33 cellular contexts compared by ENCODE assay signal in the genomic region with DNA sequence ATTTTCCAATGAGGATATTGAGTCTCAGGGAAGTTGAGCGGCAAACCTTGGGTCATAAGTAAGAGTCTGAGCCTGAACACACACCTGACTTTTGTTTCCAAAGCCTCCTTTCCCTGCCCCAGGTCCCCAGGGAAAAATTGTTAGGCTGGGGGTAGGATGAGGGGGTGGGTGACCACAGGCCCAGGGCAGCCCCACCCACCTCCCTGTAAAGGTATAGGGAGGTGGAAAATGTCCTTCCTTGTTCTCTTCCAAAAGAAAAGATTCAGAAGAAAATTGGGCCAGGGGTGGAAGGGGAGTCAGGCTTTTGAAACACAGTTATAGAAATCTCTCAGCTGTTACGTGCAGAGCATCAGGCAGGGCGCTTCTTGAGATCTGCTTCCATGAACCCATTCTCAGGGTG.
"Had no signal": no experiment of that assay in that cellular context is flagged by ENCODE, and none has a peak within 500 bp of the region (broad histone marks: within the 10 kb centered on the region; RNA-seq: fewer than 3 reads in every experiment).

No MANE protein-coding gene starts in this region.

- H3K9me3 ChIP-seq: neutrophil, ovary, psoas muscle, right lobe of liver, sigmoid colon, spleen, suprapubic skin, testis, tibial artery, transverse colon, uterus had no signal

- ATAC-seq: naive thymus-derived CD8-positive, alpha-beta T cell; natural killer cell treated with Interleukin-12 subunit alpha and Interleukin-12 subunit beta and Interleukin-15 and Interleukin-18, amount 100 ng/mL, for 72 hours; psoas muscle; right cardiac atrium; right lobe of liver; stimulated activated memory B cell treated with anti-CD40 and anti-IgM and Interleukin-4, amounts not matched to agents 10 μg/mL and 1 μg/mL and 100 μg/mL, for 72 hours; stimulated activated naive CD8-positive, alpha-beta T cell treated with anti-CD3 and anti-CD28 coated beads, Interleukin-15, amount 100 ng/mL, for 72 hours; stimulated activated naive CD8-positive, alpha-beta T cell treated with anti-CD3 and anti-CD28 coated beads, Interleukin-15, Interleukin-2, amounts not matched to agents 100 U/mL and 50 U/mL, for 24 hours had no signal

- H3K4me1 ChIP-seq: parathyroid adenoma, psoas muscle, right lobe of liver, suprapubic skin, testis, tibial artery, uterus had no signal

- H3K36me3 Mint-ChIP-seq: naive B cell; naive thymus-derived CD8-positive, alpha-beta T cell; natural killer cell treated with Interleukin-12 subunit alpha and Interleukin-12 subunit beta and Interleukin-15 and Interleukin-18, amount 100 ng/mL, for 72 hours; stimulated activated memory B cell treated with anti-CD40 and anti-IgM and Interleukin-4, amounts not matched to agents 10 μg/mL and 1 μg/mL and 100 μg/mL, for 72 hours; type B pancreatic cell had no signal

- H3K36me3 ChIP-seq: neutrophil, ovary, right lobe of liver, sigmoid colon, spleen, suprapubic skin, tibial artery, transverse colon, uterus had no signal

- H3K4me1 Mint-ChIP-seq: naive B cell; neural crest cell; stimulated activated memory B cell treated with anti-CD40 and anti-IgM and Interleukin-4, amounts not matched to agents 10 μg/mL and 1 μg/mL and 100 μg/mL, for 72 hours had no signal

- H3K9ac ChIP-seq: parathyroid adenoma had no signal

- H3K27me3 ChIP-seq: neutrophil, ovary, right lobe of liver, sigmoid colon, spleen, suprapubic skin, testis, tibial artery, transverse colon, uterus had no signal

- H3K79me2 ChIP-seq: parathyroid adenoma had no signal

- H3K27me3 Mint-ChIP-seq: natural killer cell treated with Interleukin-12 subunit alpha and Interleukin-12 subunit beta and Interleukin-15 and Interleukin-18, amount 100 ng/mL, for 72 hours; stimulated activated memory B cell treated with anti-CD40 and anti-IgM and Interleukin-4, amounts not matched to agents 10 μg/mL and 1 μg/mL and 100 μg/mL, for 72 hours; stimulated activated naive CD8-positive, alpha-beta T cell treated with anti-CD3 and anti-CD28 coated beads, Interleukin-15, amount 100 ng/mL, for 72 hours had no signal

- H3K27ac Mint-ChIP-seq: naive B cell; naive thymus-derived CD8-positive, alpha-beta T cell; natural killer cell treated with Interleukin-12 subunit alpha and Interleukin-12 subunit beta and Interleukin-15 and Interleukin-18, amount 100 ng/mL, for 72 hours; progenitor cell of endocrine pancreas; stimulated activated memory B cell treated with anti-CD40 and anti-IgM and Interleukin-4, amounts not matched to agents 10 μg/mL and 1 μg/mL and 100 μg/mL, for 72 hours; type B pancreatic cell had no signal

- H3K9me3 Mint-ChIP-seq: naive thymus-derived CD8-positive, alpha-beta T cell; natural killer cell treated with Interleukin-12 subunit alpha and Interleukin-12 subunit beta and Interleukin-15 and Interleukin-18, amount 100 ng/mL, for 72 hours; nephron progenitor cell; neural crest cell; stimulated activated memory B cell treated with anti-CD40 and anti-IgM and Interleukin-4, amounts not matched to agents 10 μg/mL and 1 μg/mL and 100 μg/mL, for 72 hours; stimulated activated naive CD8-positive, alpha-beta T cell treated with anti-CD3 and anti-CD28 coated beads, Interleukin-15, amount 100 ng/mL, for 72 hours; type B pancreatic cell had no signal

- H3K4me3 ChIP-seq: ovary, psoas muscle, right lobe of liver, sigmoid colon, spleen, suprapubic skin, testis, tibial artery, transverse colon, uterus had no signal

- H3K27ac ChIP-seq: neutrophil, ovary, parathyroid adenoma, psoas muscle, right lobe of liver, sigmoid colon, spleen, suprapubic skin, testis, tibial artery, transverse colon, uterus had no signal

- H3K4me3 Mint-ChIP-seq: naive B cell; naive thymus-derived CD8-positive, alpha-beta T cell; natural killer cell treated with Interleukin-12 subunit alpha and Interleukin-12 subunit beta and Interleukin-15 and Interleukin-18, amount 100 ng/mL, for 72 hours; nephron progenitor cell; neural crest cell; stimulated activated memory B cell treated with anti-CD40 and anti-IgM and Interleukin-4, amounts not matched to agents 10 μg/mL and 1 μg/mL and 100 μg/mL, for 72 hours; stimulated activated naive CD8-positive, alpha-beta T cell treated with anti-CD3 and anti-CD28 coated beads, Interleukin-15, amount 100 ng/mL, for 72 hours; type B pancreatic cell had no signal

- H2AFZ ChIP-seq: parathyroid adenoma had no signal

- DNase-seq: naive B cell; naive thymus-derived CD8-positive, alpha-beta T cell; nephron progenitor cell; nucleus accumbens; ovary; posterior cingulate gyrus; psoas muscle; right cardiac atrium; right lobe of liver; sigmoid colon; small intestine; spleen; stimulated activated CD4-positive, alpha-beta T cell treated with anti-CD3 and anti-CD28 coated beads, Interleukin-12 subunit alpha, Interleukin-12 subunit beta, amount 100 ng/mL, for 4 hours; stimulated activated CD4-positive, alpha-beta T cell treated with anti-CD3 and anti-CD28 coated beads, Interleukin-1b, Interleukin-23, amount 100 ng/mL, for 48 hours; stimulated activated CD4-positive, alpha-beta T cell treated with anti-CD3 and anti-CD28 coated beads, Interleukin-4, amount 100 ng/mL, for 1 hour; stimulated activated CD4-positive, alpha-beta T cell treated with anti-CD3 and anti-CD28 coated beads, Interleukin-4, amount 100 ng/mL, for 4 hours; stimulated activated CD8-positive, alpha-beta memory T cell treated with anti-CD3 and anti-CD28 coated beads, Interleukin-4, amount 100 ng/mL, for 48 hours; stimulated activated naive CD4-positive, alpha-beta T cell; stimulated activated naive CD8-positive, alpha-beta T cell treated with anti-CD3 and anti-CD28 coated beads, Interleukin-15, amount 100 ng/mL, for 72 hours; stimulated activated naive CD8-positive, alpha-beta T cell treated with anti-CD3 and anti-CD28 coated beads, Interleukin-15, Interleukin-2, amounts not matched to agents 100 U/mL and 50 U/mL, for 24 hours; substantia nigra; testis; tibial artery; transverse colon; uterus had no signal
